ENCODE assay signal across 10 cellular contexts in the genomic region with DNA sequence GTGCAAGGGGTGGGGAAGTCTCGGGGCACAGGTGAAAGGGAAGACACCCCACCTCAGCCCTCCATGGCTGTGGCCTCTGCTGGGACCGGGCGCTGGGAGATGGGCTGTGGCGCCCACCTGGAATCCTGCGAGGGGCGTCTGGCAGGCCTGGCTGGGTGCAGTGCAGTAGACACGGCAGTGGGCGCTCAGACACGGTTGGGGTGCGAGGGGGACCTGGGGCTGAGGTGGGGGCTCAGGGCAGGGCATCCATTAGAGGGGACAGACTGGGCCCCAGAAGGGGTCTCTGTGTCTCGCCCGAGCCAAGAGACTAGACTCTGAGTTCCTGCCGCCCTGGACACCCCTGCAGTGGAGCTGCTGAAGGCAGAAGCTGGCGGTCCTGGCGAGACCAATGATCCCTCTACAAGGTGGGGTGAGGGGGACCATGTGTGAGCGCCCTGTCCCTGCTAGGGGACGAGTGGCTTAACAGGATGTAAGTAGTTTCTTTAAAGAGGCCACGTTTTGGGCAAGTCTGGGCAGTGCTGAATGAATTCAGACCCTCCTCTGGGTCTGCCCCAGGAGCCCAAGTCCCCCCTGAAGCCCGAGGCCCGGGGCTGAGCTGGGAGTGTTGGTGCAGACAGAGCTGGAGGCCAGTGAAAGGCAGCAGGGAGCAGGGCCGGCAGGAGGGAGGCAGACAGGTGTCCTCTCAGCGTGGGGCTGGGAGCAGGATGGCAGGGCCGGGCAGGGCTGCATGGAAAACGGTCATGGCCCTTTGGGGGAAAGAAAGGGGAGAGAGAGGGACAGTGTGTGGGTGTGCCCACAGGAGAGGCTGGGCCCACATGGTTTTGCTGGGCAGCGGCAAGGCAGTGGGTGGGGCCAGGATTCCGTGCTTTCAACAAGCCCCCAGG. TPM values are rescaled to one million over a fixed set of nuclear protein-coding genes. Genes with fewer than 3 reads are reported as not detected.
DNase-seq lines count a peak whose midpoint lies in the region; ATAC-seq and TF ChIP-seq lines count a peak whose summit lies in the region.
"Had no signal": no experiment of that assay in that cellular context is flagged by ENCODE, and none has a peak within 500 bp of the region (broad histone marks: within the 10 kb centered on the region; RNA-seq: fewer than 3 reads in every experiment).

No MANE protein-coding gene starts in this region.

- H3K27me3 Mint-ChIP-seq in type B pancreatic cell (no peaks in the 10 kb centered on the region), T-helper 17 cell (peaks cover 6% of the 10 kb centered on the region)

- intact Hi-C loops in lower lobe of right lung (cut with DNase I) = no loop called here

- H3K4me1 ChIP-seq in lower lobe of right lung = no peaks in the 10 kb centered on the region

- DNase-seq in NCI-H2171 treated with DMSO at 0.1 percent for 48 hours (lab: John Stamatoyannopoulos, UW) (peak; percentile 12), NCI-H2171 (lab: John Stamatoyannopoulos, UW) (no peak), caudate nucleus (lab: John Stamatoyannopoulos, UW) (peak in 1 of 61 donors; percentile 43), lower lobe of right lung (no peak), type B pancreatic cell (ENCODE audit: extremely low spot score, unreplicated experiment) (no peak), T-helper 17 cell (no peak)
- DNase-seq in activated CD8-positive, alpha-beta memory T cell treated with anti-CD3 and anti-CD28 coated beads, Interleukin-2, amount 50 U/mL, for 48 hours = no peak
- no peak for DNase-seq in stimulated activated CD4-positive, alpha-beta T cell treated with anti-CD3 and anti-CD28 coated beads, Interleukin-1b, Interleukin-23, amount 100 ng/mL, for 48 hours
- DNase-seq: activated naive CD8-positive, alpha-beta T cell treated with anti-CD3 and anti-CD28 coated beads, Interleukin-2, amount 10 ng/mL, durations not matched to agents 7 days and 5 days; GF-D8 had no signal

- H3K27ac Mint-ChIP-seq in type B pancreatic cell = peak overlapping the region; percentile 72
- no peak overlapping the region for H3K27ac Mint-ChIP-seq in T-helper 17 cell
- H3K27ac Mint-ChIP-seq: activated naive CD8-positive, alpha-beta T cell treated with anti-CD3 and anti-CD28 coated beads, Interleukin-2, amount 10 ng/mL, durations not matched to agents 7 days and 5 days had no signal

- no peaks in the 10 kb centered on the region for H3K9me3 Mint-ChIP-seq in type B pancreatic cell
- H3K9me3 Mint-ChIP-seq: activated naive CD8-positive, alpha-beta T cell treated with anti-CD3 and anti-CD28 coated beads, Interleukin-2, amount 10 ng/mL, durations not matched to agents 7 days and 5 days had no signal

- H3K36me3 Mint-ChIP-seq in type B pancreatic cell = no peaks in the 10 kb centered on the region
- H3K36me3 Mint-ChIP-seq in T-helper 17 cell (ENCODE audit: low read depth) = no peaks in the 10 kb centered on the region
- H3K36me3 Mint-ChIP-seq: activated naive CD8-positive, alpha-beta T cell treated with anti-CD3 and anti-CD28 coated beads, Interleukin-2, amount 10 ng/mL, durations not matched to agents 7 days and 5 days had no signal

- H3K27ac ChIP-seq in caudate nucleus (ENCODE audit: low read depth, low read length) (peak overlapping the region; percentile 58), lower lobe of right lung (no peak overlapping the region)

- H3K4me3 Mint-ChIP-seq in type B pancreatic cell = no peak overlapping the region
- no peak overlapping the region for H3K4me3 Mint-ChIP-seq in T-helper 17 cell
- H3K4me3 Mint-ChIP-seq: activated naive CD8-positive, alpha-beta T cell treated with anti-CD3 and anti-CD28 coated beads, Interleukin-2, amount 10 ng/mL, durations not matched to agents 7 days and 5 days had no signal

- H3K4me1 Mint-ChIP-seq in type B pancreatic cell (ENCODE audit: unreplicated experiment) = peaks cover 10% of the 10 kb centered on the region
- no peaks in the 10 kb centered on the region for H3K4me1 Mint-ChIP-seq in T-helper 17 cell
- H3K4me1 Mint-ChIP-seq: activated naive CD8-positive, alpha-beta T cell treated with anti-CD3 and anti-CD28 coated beads, Interleukin-2, amount 10 ng/mL, durations not matched to agents 7 days and 5 days had no signal

- H3K36me3 ChIP-seq in lower lobe of right lung = peaks cover 3% of the 10 kb centered on the region

- H3K27me3 ChIP-seq in lower lobe of right lung (ENCODE audit: low read depth) = no peaks in the 10 kb centered on the region

- ATAC-seq in lower lobe of right lung (peak; percentile 6 to 14), T-helper 17 cell (no peak)

- TF ChIP-seq CTCF in lower lobe of right lung (IDR thresholded peaks at IDR 0.05) (no peak), type B pancreatic cell (conservative IDR thresholded peaks at IDR 0.05) (no peak)

- H3K9me3 ChIP-seq in lower lobe of right lung (no peaks in the 10 kb centered on the region), T-helper 17 cell (ENCODE audit: control insufficient read depth, low read length, poor library complexity, severe bottlenecking) (no peaks in the 10 kb centered on the region)

- no peak overlapping the region for H3K4me3 ChIP-seq in lower lobe of right lung

RNA-seq across cellular contexts. Expression of a gene that starts 57.2 kb away (rescaled TPM):
- total RNA-seq in lower lobe of right lung = 26.3 TPM
- 64.9 and 75.2 TPM in 2 replicates for total RNA-seq in type B pancreatic cell (ENCODE audit: low replicate concordance)
- total RNA-seq in T-helper 17 cell = 10 to 100 TPM; 12.5 to 12.9 TPM
